In genomic region chr11:9613830-9614762, GRCh38 we compare ENCODE assay signal across 1 cellular context.
TF ChIP-seq lines count a peak whose summit lies in the region.

No MANE protein-coding gene starts in this region.

TF ChIP-seq in HEK293, 187 proteins besides CTCF, POLR2A, EP300 and RAD21 (continued from another document and continues in another):
- TF ChIP-seq REST (tag by site-specific recombination; IDR thresholded peaks at IDR 0.05), result no peak
- no peak for TF ChIP-seq ZNF776 (tag by site-specific recombination; IDR thresholded peaks at IDR 0.05; ENCODE audit: borderline replicate concordance)
- no peak for TF ChIP-seq ZNF560 (tag by site-specific recombination; IDR thresholded peaks at IDR 0.05; ENCODE audit: borderline replicate concordance)
- TF ChIP-seq ZNF571 (tag by site-specific recombination; IDR thresholded peaks at IDR 0.05), result no peak
- no peak for TF ChIP-seq ZNF621 (tag by site-specific recombination; IDR thresholded peaks at IDR 0.05)
- no peak for TF ChIP-seq GLI4 (tag by site-specific recombination; IDR thresholded peaks at IDR 0.05)
- no peak for TF ChIP-seq ZNF148 (tag by site-specific recombination; IDR thresholded peaks at IDR 0.05; ENCODE audit: borderline replicate concordance)
- peak; percentile 80 for TF ChIP-seq ZFP69B (tag by site-specific recombination; IDR thresholded peaks at IDR 0.05)
- TF ChIP-seq REPIN1 (tag by site-specific recombination; IDR thresholded peaks at IDR 0.05; ENCODE audit: low read depth), result no peak
- TF ChIP-seq GLIS1 (tag by site-specific recombination; IDR thresholded peaks at IDR 0.05), result peak; percentile 91
- no peak for TF ChIP-seq ZNF544 (tag by site-specific recombination; IDR thresholded peaks at IDR 0.05)
- TF ChIP-seq INSM2 (tag by site-specific recombination; IDR thresholded peaks at IDR 0.05), result 0 out of 2 replicates have a peak, but pooled peaks have one; percentile 29
- TF ChIP-seq SCRT1 (tag by site-specific recombination; IDR thresholded peaks at IDR 0.05; ENCODE audit: borderline replicate concordance), result no peak
- no peak for TF ChIP-seq ZNF473 (tag by site-specific recombination; IDR thresholded peaks at IDR 0.05)
- no peak for TF ChIP-seq ZFP41 (tag by site-specific recombination; IDR thresholded peaks at IDR 0.05; ENCODE audit: borderline replicate concordance)
- TF ChIP-seq ZNF692 (tag by site-specific recombination; IDR thresholded peaks at IDR 0.05), result peak; percentile 76
- TF ChIP-seq ZNF354C (tag by site-specific recombination; IDR thresholded peaks at IDR 0.05; ENCODE audit: borderline replicate concordance, low read depth), result no peak
- no peak for TF ChIP-seq MEIS1 (CRISPR knock-in tag; IDR thresholded peaks at IDR 0.05; ENCODE audit: borderline replicate concordance)
- no peak for TF ChIP-seq ZNF645 (tag by site-specific recombination; IDR thresholded peaks at IDR 0.05)
- no peak for TF ChIP-seq ZBTB6 (tag by site-specific recombination; IDR thresholded peaks at IDR 0.05)
- TF ChIP-seq ZNF274 (IDR thresholded peaks at IDR 0.05; ENCODE audit: low read length), result no peak
- TF ChIP-seq ZNF274 (tag by site-specific recombination; IDR thresholded peaks at IDR 0.05; ENCODE audit: borderline replicate concordance), result no peak
- no peak for TF ChIP-seq ZNF394 (tag by site-specific recombination; IDR thresholded peaks at IDR 0.05; ENCODE audit: borderline replicate concordance)
- TF ChIP-seq YY1 (tag by site-specific recombination; IDR thresholded peaks at IDR 0.05), result no peak
- TF ChIP-seq TSHZ1 (tag by site-specific recombination; IDR thresholded peaks at IDR 0.05; ENCODE audit: borderline replicate concordance), result no peak
- TF ChIP-seq ZBTB26 (tag by site-specific recombination; optimal IDR thresholded peaks at IDR 0.05), result peak; percentile 97
- peak; percentile 58 for TF ChIP-seq ZBTB17 (tag by site-specific recombination; IDR thresholded peaks at IDR 0.05)
- TF ChIP-seq ZFHX2 (tag by site-specific recombination; conservative IDR thresholded peaks at IDR 0.05), result peak; percentile 91
- peak; percentile 88 for TF ChIP-seq ZNF610 (tag by site-specific recombination; IDR thresholded peaks at IDR 0.05; ENCODE audit: borderline replicate concordance)
- TF ChIP-seq ZNF221 (tag by site-specific recombination; IDR thresholded peaks at IDR 0.05; ENCODE audit: borderline replicate concordance), result no peak
- TF ChIP-seq ZNF48 (tag by site-specific recombination; IDR thresholded peaks at IDR 0.05), result no peak
- TF ChIP-seq ZNF596 (tag by site-specific recombination; IDR thresholded peaks at IDR 0.05), result no peak
- TF ChIP-seq ZNF585B (tag by site-specific recombination; IDR thresholded peaks at IDR 0.05), result no peak
- no peak for TF ChIP-seq ZNF214 (tag by site-specific recombination; IDR thresholded peaks at IDR 0.05; ENCODE audit: borderline replicate concordance)
- no peak for TF ChIP-seq ZNF155 (tag by site-specific recombination; IDR thresholded peaks at IDR 0.05)
- TF ChIP-seq ZNF768 (tag by site-specific recombination; IDR thresholded peaks at IDR 0.05), result no peak
- TF ChIP-seq PATZ1 (tag by site-specific recombination; IDR thresholded peaks at IDR 0.05), result peak; percentile 90
- TF ChIP-seq ZNF501 (tag by site-specific recombination; IDR thresholded peaks at IDR 0.05), result peak; percentile 53; the same call in 1 of the 2 replicates
- no peak for TF ChIP-seq ZSCAN16 (tag by site-specific recombination; IDR thresholded peaks at IDR 0.05)
- no peak for TF ChIP-seq YY2 (tag by site-specific recombination; IDR thresholded peaks at IDR 0.05)
- 0 out of 2 replicates have a peak, but pooled peaks have one; percentile 38 for TF ChIP-seq ZBTB7A (tag by site-specific recombination; IDR thresholded peaks at IDR 0.05; ENCODE audit: low read depth)
- no peak for TF ChIP-seq ZNF521 (tag by site-specific recombination; IDR thresholded peaks at IDR 0.05)
- TF ChIP-seq ZNF24 (tag by site-specific recombination; IDR thresholded peaks at IDR 0.05), result no peak
- peak; percentile 72 for TF ChIP-seq KLF1 (tag by site-specific recombination; IDR thresholded peaks at IDR 0.05)
- TF ChIP-seq MZF1 (tag by site-specific recombination; IDR thresholded peaks at IDR 0.05; ENCODE audit: borderline replicate concordance), result no peak
- peak; percentile 75; the same call in 1 of the 2 replicates for TF ChIP-seq EGR2 (tag by site-specific recombination; IDR thresholded peaks at IDR 0.05; ENCODE audit: low read depth)
- TF ChIP-seq ZNF660 (tag by site-specific recombination; IDR thresholded peaks at IDR 0.05), result peak; percentile 55
